ENCODE assay signal across 10 cellular contexts in genomic region chr9:124210697-124211096, GRCh38. TPM values are rescaled to one million over a fixed set of nuclear protein-coding genes. Genes with fewer than 3 reads are reported as not detected.
DNase-seq lines count a peak whose midpoint lies in the region; ATAC-seq and TF ChIP-seq lines count a peak whose summit lies in the region.
"Had no signal": no experiment of that assay in that cellular context is flagged by ENCODE, and none has a peak within 500 bp of the region (broad histone marks: within the 10 kb centered on the region; RNA-seq: fewer than 3 reads in every experiment).

No MANE protein-coding gene starts in this region.

- H3K9me3 Mint-ChIP-seq in chondrocyte (ENCODE audit: low read depth) = no peaks in the 10 kb centered on the region
- H3K9me3 Mint-ChIP-seq in CD14-positive monocyte = peaks cover 0 to 2% (median 0%) of the 10 kb centered on the region in 7 donors

- H3K36me3 Mint-ChIP-seq in chondrocyte (ENCODE audit: low read depth) (no peaks in the 10 kb centered on the region), CD14-positive monocyte (peaks cover 0 to 7% of the 10 kb centered on the region in 2 donors)

- peak; percentile 39 for ATAC-seq in GM18508 (IDR thresholded peaks at IDR 0.05; ENCODE audit: insufficient read depth, unreplicated experiment)
- ATAC-seq in GM21529 (IDR thresholded peaks at IDR 0.05; ENCODE audit: unreplicated experiment) = peak; percentile 55
- ATAC-seq in HG03575 (IDR thresholded peaks at IDR 0.05; ENCODE audit: extremely low read depth, insufficient number of reproducible peaks, low FRiP score, unreplicated experiment) = peak; percentile 47
- ATAC-seq in mucosa of descending colon = no peak

- H3K27me3 Mint-ChIP-seq in chondrocyte (ENCODE audit: low read depth) (peaks cover 6% of the 10 kb centered on the region), CD14-positive monocyte (ENCODE audit: low read depth in 3 of 3) (peaks cover 0 to 3% (median 2%) of the 10 kb centered on the region in 3 donors)

- intact Hi-C loops in mucosa of descending colon (cut with DNase I, micrococcal nuclease) (no loop called here), CD14-positive monocyte (cut with micrococcal nuclease) (no loop called here)

- H3K4me1 Mint-ChIP-seq in chondrocyte (ENCODE audit: low read depth) (peaks cover 8% of the 10 kb centered on the region), CD14-positive monocyte (peaks cover 75% of the 10 kb centered on the region)

- no peaks in the 10 kb centered on the region for H3K36me3 ChIP-seq in mucosa of descending colon (ENCODE audit: low read depth)
- H3K36me3 ChIP-seq: colonic mucosa had no signal

- DNase-seq in epithelial cell of esophagus (ENCODE audit: low read depth) (peak; percentile 49), chondrocyte (ENCODE audit: low spot score) (no peak), midbrain (lab: John Stamatoyannopoulos, UW) (no peak), mucosa of descending colon (no peak), CD14-positive monocyte (ENCODE audit: low spot score) (no peak)
- DNase-seq: colonic mucosa, NCI-H510A had no signal

- H3K27ac Mint-ChIP-seq in chondrocyte (ENCODE audit: unreplicated experiment) (no peak overlapping the region), CD14-positive monocyte (peak overlapping the region in 3 of 7 donors; percentile 14 to 69 (median 47))

- H3K4me3 ChIP-seq in epithelial cell of esophagus (ENCODE audit: low read length) (no peak overlapping the region), mucosa of descending colon (no peak overlapping the region)
- H3K4me3 ChIP-seq: colonic mucosa had no signal

- TF ChIP-seq CTCF in epithelial cell of esophagus (IDR thresholded peaks at IDR 0.05; ENCODE audit: insufficient read depth, low read depth, low read length, missing control alignments) (no peak), chondrocyte (IDR thresholded peaks at IDR 0.05) (no peak), mucosa of descending colon (IDR thresholded peaks at IDR 0.05) (no peak), CD14-positive monocyte (IDR thresholded peaks at IDR 0.05) (no peak)

- H3K9me3 ChIP-seq in mucosa of descending colon = no peaks in the 10 kb centered on the region
- H3K9me3 ChIP-seq: colonic mucosa had no signal

- H3K4me3 Mint-ChIP-seq in chondrocyte (ENCODE audit: unreplicated experiment) (no peak overlapping the region), CD14-positive monocyte (no peak overlapping the region)

- peaks cover 2% of the 10 kb centered on the region for H3K4me1 ChIP-seq in mucosa of descending colon (ENCODE audit: low read depth)
- H3K4me1 ChIP-seq: colonic mucosa had no signal

RNA-seq across cellular contexts. Expression of gene NEK6, which starts 47.1 kb away (rescaled TPM):
- 99.9 to 110 TPM (median 107 TPM) in 3 replicates for total RNA-seq in chondrocyte
- 10 to 100 TPM; 41.1 to 65.0 (median 51.8) TPM for total RNA-seq in mucosa of descending colon
- 10 to 100 TPM; 26.1 to 35.8 TPM for polyA plus RNA-seq in CD14-positive monocyte
